8 cellular contexts compared by ENCODE assay signal in the genomic region with DNA sequence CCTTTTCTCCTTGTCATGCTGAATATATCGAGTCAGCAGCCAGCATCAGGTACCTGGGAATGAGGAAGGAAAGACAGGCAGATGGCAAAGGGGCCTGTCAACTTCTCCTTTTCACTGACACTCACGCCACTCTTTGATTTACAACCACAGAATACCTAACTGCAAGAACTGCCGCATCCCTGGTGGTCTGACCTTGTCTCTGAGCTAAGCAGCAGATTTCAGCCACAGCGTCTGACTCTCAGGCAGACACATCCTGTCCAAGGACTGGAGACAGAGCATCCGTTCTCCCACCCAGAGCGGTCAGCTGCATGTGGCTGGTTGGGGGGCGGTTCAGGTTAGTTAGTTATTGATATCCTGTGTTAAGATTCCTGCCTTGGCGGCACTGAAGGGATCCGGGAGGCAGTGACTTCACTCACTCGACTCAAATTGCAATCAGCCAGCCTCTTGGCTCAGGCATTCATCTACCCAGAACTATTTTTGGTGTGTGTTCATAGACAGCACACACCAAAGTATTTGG. TPM values are rescaled to one million over a fixed set of nuclear protein-coding genes. Genes with fewer than 3 reads are reported as not detected.
DNase-seq lines count a peak whose midpoint lies in the region; ATAC-seq and TF ChIP-seq lines count a peak whose summit lies in the region.

No MANE protein-coding gene starts in this region.

- intact Hi-C loops in PC-3 (cut with micrococcal nuclease): no loop called here

- in situ Hi-C loops in Caki2 (cut with HindIII; ENCODE audit: low pct_unique_long_range_greater_than_20kb, low sequenced_read_pairs): no loop called here

- no peaks in the 10 kb centered on the region for H3K79me2 ChIP-seq in PC-3 (ENCODE audit: low read length)

- no peak overlapping the region for H3K27ac ChIP-seq in PC-3 (ENCODE audit: low read length)

- no peak overlapping the region for H2AFZ ChIP-seq in PC-3 (ENCODE audit: low read length)

- no peaks in the 10 kb centered on the region for H3K27me3 ChIP-seq in PC-3 (ENCODE audit: low read length)

- H3K36me3 Mint-ChIP-seq in IgD-negative memory B cell: no peaks in the 10 kb centered on the region

- no peaks in the 10 kb centered on the region for H3K4me1 ChIP-seq in PC-3 (ENCODE audit: insufficient read depth, low read length)

- peak; percentile 96 for ATAC-seq in GM21447 (IDR thresholded peaks at IDR 0.05; ENCODE audit: unreplicated experiment)
- ATAC-seq in esophagus mucosa: peak; percentile 20
- ATAC-seq in PC-3: no peak

- no peaks in the 10 kb centered on the region for H3K36me3 ChIP-seq in PC-3 (ENCODE audit: low read depth, low read length)

- H3K9me3 Mint-ChIP-seq in IgD-negative memory B cell: no peaks in the 10 kb centered on the region

- DNase-seq in Caki2 (ENCODE audit: low read depth): peak; percentile 94
- DNase-seq in activated naive CD4-positive, alpha-beta T cell (lab: John Stamatoyannopoulos, UW): no peak
- DNase-seq in T1000 (lab: John Stamatoyannopoulos, UW): no peak
- DNase-seq in HuH-7 (ENCODE audit: low spot score): no peak
- DNase-seq in PC-3: no peak

- H3F3A ChIP-seq in PC-3 (ENCODE audit: low read length, unreplicated experiment): no peaks in the 10 kb centered on the region

- H3K27me3 Mint-ChIP-seq in IgD-negative memory B cell: no peaks in the 10 kb centered on the region

- H3K4me1 Mint-ChIP-seq in IgD-negative memory B cell: peaks cover 12 to 21% (median 19%) of the 10 kb centered on the region in 3 donors

- H4K20me1 ChIP-seq in PC-3 (ENCODE audit: low read length): no peaks in the 10 kb centered on the region

- H3K27ac Mint-ChIP-seq in IgD-negative memory B cell: peak overlapping the region in 2 of 3 donors; percentile 1 to 46

- no peak overlapping the region for H3K4me3 ChIP-seq in PC-3 (ENCODE audit: low read length)

- H3K9me3 ChIP-seq in PC-3 (ENCODE audit: low read length): no peaks in the 10 kb centered on the region

- H3K4me3 Mint-ChIP-seq in IgD-negative memory B cell: peak overlapping the region in 3 of 4 donors; percentile 1 to 74 (median 35)

- no TSS peak for BruUV-seq in PC-3 (replicated peaks; lab: Mats Ljungman, UMichigan)

- POLR2A ChIA-PET in PC-3 (lab: Charles Lee; ENCODE audit: unreplicated experiment): no interaction called here

- CTCF ChIA-PET in PC-3 (lab: Charles Lee): no interaction called here

- H3K9ac ChIP-seq in PC-3 (ENCODE audit: low read length): no peak overlapping the region

- no peak overlapping the region for H3K4me2 ChIP-seq in PC-3 (ENCODE audit: low read length)

- 0 out of 2 replicates have a peak, but pooled peaks cover 3% of the 10 kb centered on the region for H3K9me2 ChIP-seq in PC-3 (replicated peaks; ENCODE audit: low read length)

- TF ChIP-seq CTCF in PC-3 (conservative IDR thresholded peaks at IDR 0.05; ENCODE audit: low read depth, low read length): no peak

RNA-seq across cellular contexts. Expression of a gene that starts 11.2 kb away (rescaled TPM):
- 2.7 TPM in 1 of 2 replicates, not detected in the other for total RNA-seq in Caki2 (2014; rRNA removed; shearing (Covaris generic); ENCODE audit: low replicate concordance)
- 6.9 TPM for polyA plus RNA-seq in IgD-negative memory B cell
- total RNA-seq in esophagus mucosa (2.3 TPM), PC-3 (2014; rRNA removed) (not detected in 2 replicates)
